Comparison of ENCODE assay signal across 28 cellular contexts in the genomic region with DNA sequence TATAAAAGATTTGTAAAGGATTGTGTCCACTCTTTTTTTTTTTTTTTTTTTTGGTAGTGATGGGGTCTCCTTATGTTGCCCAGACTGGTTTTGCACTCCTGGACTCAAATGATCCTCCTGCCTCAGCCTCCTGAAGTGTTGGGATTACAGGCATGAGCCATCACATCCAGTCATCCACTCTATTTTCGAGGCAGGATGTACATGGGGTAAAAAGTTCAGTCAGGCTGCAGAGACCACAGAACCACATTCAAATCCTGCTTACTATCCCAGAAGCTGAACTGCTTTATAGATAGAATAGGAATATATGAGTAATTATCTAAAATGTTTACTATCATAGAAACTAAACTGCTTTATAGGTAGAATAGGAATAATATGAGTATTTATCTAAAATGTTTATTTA. TPM values are rescaled to one million over a fixed set of nuclear protein-coding genes. Genes with fewer than 3 reads are reported as not detected.
DNase-seq lines count a peak whose midpoint lies in the region; TF ChIP-seq lines count a peak whose summit lies in the region.
"Had no signal": no experiment of that assay in that cellular context is flagged by ENCODE, and none has a peak within 500 bp of the region (broad histone marks: within the 10 kb centered on the region; RNA-seq: fewer than 3 reads in every experiment).

No MANE protein-coding gene starts in this region.

- no peak for TF ChIP-seq EP300 in tibial nerve (IDR thresholded peaks at IDR 0.05)

- BruUV-seq in A673 (replicated peaks; lab: Mats Ljungman, UMichigan) = no TSS peak

- no peaks in the 10 kb centered on the region for H3K36me3 ChIP-seq in A673 (ENCODE audit: insufficient read depth, low read length, poor library complexity, severe bottlenecking)
- H3K36me3 ChIP-seq in tibial nerve = no peaks in the 10 kb centered on the region
- H3K36me3 ChIP-seq in MM.1S (replicated peaks; ENCODE audit: insufficient read depth, low read length) = no peaks in the 10 kb centered on the region
- no peaks in the 10 kb centered on the region for H3K36me3 ChIP-seq in SJCRH30
- H3K36me3 ChIP-seq: adrenal gland, Peyer's patch, thoracic aorta, vagina had no signal

- TF ChIP-seq POLR2A in tibial nerve (IDR thresholded peaks at IDR 0.05) = no peak

- H3K4me2 ChIP-seq in MM.1S (ENCODE audit: low read depth, low read length) = no peak overlapping the region
- H3K4me2 ChIP-seq: hepatocyte had no signal

- H4K20me1 ChIP-seq in MM.1S (ENCODE audit: insufficient read depth, low read length) = no peaks in the 10 kb centered on the region

- POLR2A ChIA-PET in A673 (lab: Charles Lee; ENCODE audit: low non-redundant PET) = no interaction called here

- H3K79me2 ChIP-seq in MM.1S (ENCODE audit: low read length) = no peaks in the 10 kb centered on the region
- H3K79me2 ChIP-seq: hepatocyte had no signal

- no peak overlapping the region for H3K4me3 ChIP-seq in astrocyte of the spinal cord (ENCODE audit: low read depth, low read length)
- no peak overlapping the region for H3K4me3 ChIP-seq in A673 (ENCODE audit: low read depth, low read length, poor library complexity, severe bottlenecking)
- no peak overlapping the region for H3K4me3 ChIP-seq in tibial nerve
- H3K4me3 ChIP-seq in MM.1S (ENCODE audit: low read length) = no peak overlapping the region
- H3K4me3 ChIP-seq in SJCRH30 = no peak overlapping the region
- H3K4me3 ChIP-seq: adrenal gland, hepatocyte, K562, Peyer's patch, thoracic aorta, vagina had no signal

- H3K9ac ChIP-seq in MM.1S (ENCODE audit: low read length) = no peak overlapping the region

- no peaks in the 10 kb centered on the region for H3K9me3 ChIP-seq in A673 (ENCODE audit: low read depth, low read length, poor library complexity, severe bottlenecking)
- H3K9me3 ChIP-seq in tibial nerve = no peaks in the 10 kb centered on the region
- no peaks in the 10 kb centered on the region for H3K9me3 ChIP-seq in MM.1S (replicated peaks; ENCODE audit: insufficient read depth, low read length)
- H3K9me3 ChIP-seq in SJCRH30 (replicated peaks) = no peaks in the 10 kb centered on the region
- H3K9me3 ChIP-seq: Peyer's patch, thoracic aorta, vagina had no signal

- in situ Hi-C loops in astrocyte of the spinal cord (cut with HindIII; ENCODE audit: low sequenced_read_pairs) = no loop called here

- H2AFZ ChIP-seq in MM.1S (ENCODE audit: low read length) = no peak overlapping the region
- H2AFZ ChIP-seq: hepatocyte had no signal

- H3K27me3 ChIP-seq in A673 (replicated peaks; ENCODE audit: insufficient read depth, low read depth, low read length, poor library complexity) (peaks cover 26% of the 10 kb centered on the region), tibial nerve (no peaks in the 10 kb centered on the region), MM.1S (replicated peaks; ENCODE audit: insufficient read depth, low read length) (no peaks in the 10 kb centered on the region), SJCRH30 (no peaks in the 10 kb centered on the region)
- H3K27me3 ChIP-seq: adrenal gland, hepatocyte, Peyer's patch, vagina had no signal

- 33 to 39% methylated on average over 1 of the region's 1 CpG for WGBS in tibial nerve, 2 donors

- CTCF ChIA-PET in A673 (lab: Charles Lee) = no interaction called here

- intact Hi-C loops in A673 (cut with micrococcal nuclease; ENCODE audit: unreplicated experiment) = no loop called here

- TF ChIP-seq CTCF in astrocyte of the spinal cord (IDR thresholded peaks at IDR 0.05; ENCODE audit: low read depth, low read length) (no peak), A673 (conservative IDR thresholded peaks at IDR 0.05; ENCODE audit: low read depth, low read length) (no peak), tibial nerve (IDR thresholded peaks at IDR 0.05) (no peak), MM.1S (IDR thresholded peaks at IDR 0.05; ENCODE audit: low read length) (no peak)

- no peaks in the 10 kb centered on the region for H3F3A ChIP-seq in MM.1S (ENCODE audit: insufficient read depth, low read length)

- no peaks in the 10 kb centered on the region for H3K4me1 ChIP-seq in A673 (ENCODE audit: insufficient read depth, low read length, poor library complexity, severe bottlenecking)
- no peaks in the 10 kb centered on the region for H3K4me1 ChIP-seq in tibial nerve
- H3K4me1 ChIP-seq in MM.1S (ENCODE audit: low read length) = no peaks in the 10 kb centered on the region
- no peaks in the 10 kb centered on the region for H3K4me1 ChIP-seq in SJCRH30
- H3K4me1 ChIP-seq: Peyer's patch, vagina had no signal

- DNase-seq in AG08395 (ENCODE audit: low spot score) (peak; percentile 49), HT1080 (ENCODE audit: low read depth) (peak; percentile 75), astrocyte of the spinal cord (ENCODE audit: low read depth, low spot score) (peak; percentile 55), foreskin melanocyte (peak; percentile 39), A673 (ENCODE audit: low spot score) (no peak), tibial nerve (ENCODE audit: low spot score in 2 of 2) (no peak), MM.1S (no peak), SJCRH30 (no peak)
- DNase-seq: activated CD4-positive, alpha-beta T cell treated with anti-CD3 and anti-CD28 coated beads for 48 hours; activated naive CD4-positive, alpha-beta T cell; activated T-cell treated with anti-CD3 and anti-CD28 coated beads, Interleukin-2, amount 50 U/mL, for 24 hours; adrenal gland; central memory CD4-positive, alpha-beta T cell; dermis blood vessel endothelial cell; DND-41; naive B cell; NCI-H2171; NCI-H524; nucleus accumbens; Peyer's patch; small intestine had no signal

- H3K27ac ChIP-seq in A673 (ENCODE audit: low read depth, low read length, poor library complexity, severe bottlenecking) (no peak overlapping the region), tibial nerve (no peak overlapping the region), MM.1S (ENCODE audit: low read length) (no peak overlapping the region), SJCRH30 (no peak overlapping the region)
- H3K27ac ChIP-seq: adrenal gland, C4-2B, hepatocyte, Peyer's patch, thoracic aorta, vagina, VCaP had no signal

- H3K9me2 ChIP-seq in MM.1S (replicated peaks; ENCODE audit: insufficient read depth, low read length) = no peaks in the 10 kb centered on the region

RNA-seq across cellular contexts. Expression of a gene that starts 26.0 kb away (rescaled TPM):
- total RNA-seq in HT1080 (2014; rRNA removed; shearing (Covaris generic)) = 4.7 and 5.0 TPM in 2 replicates
- 1.8 and 2.8 TPM in 2 replicates for polyA plus RNA-seq in HT1080 (2015; cell fraction: cytosol; rRNA removed)
- 0.74 and 1.00 TPM in 2 replicates for polyA plus RNA-seq in HT1080 (2015; cell fraction: nucleus; rRNA removed)
- not detected in 2 replicates for total RNA-seq in A673 (2021)
- 10 to 100 TPM in 3 of 4 donors, 1 to 10 TPM in 1; 9.4 to 13.7 (median 12.2) TPM for total RNA-seq in tibial nerve
- not detected in 2 replicates for total RNA-seq in SJCRH30 (2014; rRNA removed; shearing (Covaris generic))
- total RNA-seq: activated CD8-positive, alpha-beta memory T cell treated with anti-CD3 and anti-CD28 coated beads for 36 hours; dermis blood vessel endothelial cell had no signal

Comparison
In these comparisons a context has a peak if more than half of its experiments do, and no peak if none do; other contexts are left out.
1. DNase-seq: peak in AG08395 (single experiment), HT1080 (single experiment), astrocyte of the spinal cord (single experiment) and foreskin melanocyte (single experiment); none in A673 (single experiment), tibial nerve (0 of 2), MM.1S (single experiment) and SJCRH30 (0 of 2).